Comparison of ENCODE assay signal across 1 cellular context in the genomic region with DNA sequence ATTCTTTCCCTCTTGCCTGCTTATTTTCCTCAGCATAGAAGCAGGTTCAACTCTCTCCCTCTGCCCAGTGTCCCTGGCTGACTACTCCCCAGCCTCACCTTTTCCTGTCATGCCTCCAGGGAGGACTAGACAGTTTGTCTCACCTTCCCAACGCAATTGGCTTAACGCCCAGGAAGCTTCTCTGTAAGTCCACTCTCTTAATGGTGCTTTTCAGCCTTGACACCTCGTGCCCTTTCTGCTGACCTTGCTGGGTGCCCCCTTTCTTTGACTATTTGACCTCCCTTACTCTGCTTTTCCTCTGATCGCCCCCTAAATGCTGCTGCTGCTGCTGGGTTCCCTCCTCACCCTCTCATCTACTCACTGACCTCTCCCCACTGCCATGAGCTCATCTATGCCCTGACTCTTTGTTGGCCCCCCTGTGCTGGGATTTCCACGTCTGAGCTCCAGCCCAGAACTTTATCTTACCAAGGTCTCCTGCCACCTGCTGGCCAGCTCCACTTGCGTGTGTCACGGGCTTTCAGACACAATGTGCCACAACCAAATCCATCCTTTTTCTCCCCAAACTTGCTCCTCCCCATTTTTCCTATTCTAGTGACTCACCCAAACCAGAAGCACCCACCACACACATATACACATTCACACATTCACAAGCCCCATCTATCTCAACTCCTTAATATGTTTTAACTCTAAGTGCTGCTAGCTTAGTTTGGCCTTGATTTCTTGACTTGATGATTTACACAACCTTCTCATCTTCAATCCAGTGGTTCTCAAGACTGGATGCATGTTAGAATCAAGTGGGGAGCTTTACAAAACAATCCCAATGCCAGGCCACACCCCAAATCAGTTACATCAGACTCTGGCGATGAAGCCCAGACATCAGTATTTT.
TF ChIP-seq lines count a peak whose summit lies in the region.

No MANE protein-coding gene starts in this region.

TF ChIP-seq in WTC11, 78 proteins besides CTCF, POLR2A, EP300 and RAD21 (continued from another document):
- TF ChIP-seq, protein P1, sequence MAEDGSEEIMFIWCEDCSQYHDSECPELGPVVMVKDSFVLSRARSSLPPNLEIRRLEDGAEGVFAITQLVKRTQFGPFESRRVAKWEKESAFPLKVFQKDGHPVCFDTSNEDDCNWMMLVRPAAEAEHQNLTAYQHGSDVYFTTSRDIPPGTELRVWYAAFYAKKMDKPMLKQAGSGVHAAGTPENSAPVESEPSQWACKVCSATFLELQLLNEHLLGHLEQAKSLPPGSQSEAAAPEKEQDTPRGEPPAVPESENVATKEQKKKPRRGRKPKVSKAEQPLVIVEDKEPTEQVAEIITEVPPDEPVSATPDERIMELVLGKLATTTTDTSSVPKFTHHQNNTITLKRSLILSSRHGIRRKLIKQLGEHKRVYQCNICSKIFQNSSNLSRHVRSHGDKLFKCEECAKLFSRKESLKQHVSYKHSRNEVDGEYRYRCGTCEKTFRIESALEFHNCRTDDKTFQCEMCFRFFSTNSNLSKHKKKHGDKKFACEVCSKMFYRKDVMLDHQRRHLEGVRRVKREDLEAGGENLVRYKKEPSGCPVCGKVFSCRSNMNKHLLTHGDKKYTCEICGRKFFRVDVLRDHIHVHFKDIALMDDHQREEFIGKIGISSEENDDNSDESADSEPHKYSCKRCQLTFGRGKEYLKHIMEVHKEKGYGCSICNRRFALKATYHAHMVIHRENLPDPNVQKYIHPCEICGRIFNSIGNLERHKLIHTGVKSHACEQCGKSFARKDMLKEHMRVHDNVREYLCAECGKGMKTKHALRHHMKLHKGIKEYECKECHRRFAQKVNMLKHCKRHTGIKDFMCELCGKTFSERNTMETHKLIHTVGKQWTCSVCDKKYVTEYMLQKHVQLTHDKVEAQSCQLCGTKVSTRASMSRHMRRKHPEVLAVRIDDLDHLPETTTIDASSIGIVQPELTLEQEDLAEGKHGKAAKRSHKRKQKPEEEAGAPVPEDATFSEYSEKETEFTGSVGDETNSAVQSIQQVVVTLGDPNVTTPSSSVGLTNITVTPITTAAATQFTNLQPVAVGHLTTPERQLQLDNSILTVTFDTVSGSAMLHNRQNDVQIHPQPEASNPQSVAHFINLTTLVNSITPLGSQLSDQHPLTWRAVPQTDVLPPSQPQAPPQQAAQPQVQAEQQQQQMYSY (CRISPR knock-in tag; IDR thresholded peaks at IDR 0.05) = no peak
- TF ChIP-seq, protein P2, sequence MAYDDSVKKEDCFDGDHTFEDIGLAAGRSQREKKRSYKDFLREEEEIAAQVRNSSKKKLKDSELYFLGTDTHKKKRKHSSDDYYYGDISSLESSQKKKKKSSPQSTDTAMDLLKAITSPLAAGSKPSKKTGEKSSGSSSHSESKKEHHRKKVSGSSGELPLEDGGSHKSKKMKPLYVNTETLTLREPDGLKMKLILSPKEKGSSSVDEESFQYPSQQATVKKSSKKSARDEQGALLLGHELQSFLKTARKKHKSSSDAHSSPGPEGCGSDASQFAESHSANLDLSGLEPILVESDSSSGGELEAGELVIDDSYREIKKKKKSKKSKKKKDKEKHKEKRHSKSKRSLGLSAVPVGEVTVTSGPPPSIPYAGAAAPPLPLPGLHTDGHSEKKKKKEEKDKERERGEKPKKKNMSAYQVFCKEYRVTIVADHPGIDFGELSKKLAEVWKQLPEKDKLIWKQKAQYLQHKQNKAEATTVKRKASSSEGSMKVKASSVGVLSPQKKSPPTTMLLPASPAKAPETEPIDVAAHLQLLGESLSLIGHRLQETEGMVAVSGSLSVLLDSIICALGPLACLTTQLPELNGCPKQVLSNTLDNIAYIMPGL (CRISPR knock-in tag; IDR thresholded peaks at IDR 0.05) = no peak
- TF ChIP-seq E2F5 (CRISPR knock-in tag; IDR thresholded peaks at IDR 0.05) = no peak
- TF ChIP-seq, protein P3, sequence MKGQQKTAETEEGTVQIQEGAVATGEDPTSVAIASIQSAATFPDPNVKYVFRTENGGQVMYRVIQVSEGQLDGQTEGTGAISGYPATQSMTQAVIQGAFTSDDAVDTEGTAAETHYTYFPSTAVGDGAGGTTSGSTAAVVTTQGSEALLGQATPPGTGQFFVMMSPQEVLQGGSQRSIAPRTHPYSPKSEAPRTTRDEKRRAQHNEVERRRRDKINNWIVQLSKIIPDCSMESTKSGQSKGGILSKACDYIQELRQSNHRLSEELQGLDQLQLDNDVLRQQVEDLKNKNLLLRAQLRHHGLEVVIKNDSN (CRISPR knock-in tag; IDR thresholded peaks at IDR 0.05) = no peak
- no peak for TF ChIP-seq NR2C2 (CRISPR knock-in tag; IDR thresholded peaks at IDR 0.05)
- no peak for TF ChIP-seq TEAD4 (CRISPR knock-in tag; IDR thresholded peaks at IDR 0.05)
- TF ChIP-seq NR1H2 (CRISPR knock-in tag; IDR thresholded peaks at IDR 0.05) = no peak
- TF ChIP-seq CBFB (CRISPR knock-in tag; IDR thresholded peaks at IDR 0.05; ENCODE audit: low read depth) = no peak
- TF ChIP-seq, protein P4, sequence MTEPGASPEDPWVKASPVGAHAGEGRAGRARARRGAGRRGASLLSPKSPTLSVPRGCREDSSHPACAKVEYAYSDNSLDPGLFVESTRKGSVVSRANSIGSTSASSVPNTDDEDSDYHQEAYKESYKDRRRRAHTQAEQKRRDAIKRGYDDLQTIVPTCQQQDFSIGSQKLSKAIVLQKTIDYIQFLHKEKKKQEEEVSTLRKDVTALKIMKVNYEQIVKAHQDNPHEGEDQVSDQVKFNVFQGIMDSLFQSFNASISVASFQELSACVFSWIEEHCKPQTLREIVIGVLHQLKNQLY (CRISPR knock-in tag; IDR thresholded peaks at IDR 0.05) = no peak
- no peak for TF ChIP-seq KAT7 (CRISPR knock-in tag; IDR thresholded peaks at IDR 0.05; ENCODE audit: borderline replicate concordance)
- no peak for TF ChIP-seq FOXP4 (CRISPR knock-in tag; IDR thresholded peaks at IDR 0.05)
- no peak for TF ChIP-seq ZNF425 (CRISPR knock-in tag; conservative IDR thresholded peaks at IDR 0.05)
- TF ChIP-seq NFATC4 (CRISPR knock-in tag; IDR thresholded peaks at IDR 0.05) = no peak
- TF ChIP-seq RORB (CRISPR knock-in tag; IDR thresholded peaks at IDR 0.05) = no peak
- no peak for TF ChIP-seq NFE2L1 (CRISPR knock-in tag; IDR thresholded peaks at IDR 0.05)
